32 cellular contexts compared by ENCODE assay signal in the genomic region with DNA sequence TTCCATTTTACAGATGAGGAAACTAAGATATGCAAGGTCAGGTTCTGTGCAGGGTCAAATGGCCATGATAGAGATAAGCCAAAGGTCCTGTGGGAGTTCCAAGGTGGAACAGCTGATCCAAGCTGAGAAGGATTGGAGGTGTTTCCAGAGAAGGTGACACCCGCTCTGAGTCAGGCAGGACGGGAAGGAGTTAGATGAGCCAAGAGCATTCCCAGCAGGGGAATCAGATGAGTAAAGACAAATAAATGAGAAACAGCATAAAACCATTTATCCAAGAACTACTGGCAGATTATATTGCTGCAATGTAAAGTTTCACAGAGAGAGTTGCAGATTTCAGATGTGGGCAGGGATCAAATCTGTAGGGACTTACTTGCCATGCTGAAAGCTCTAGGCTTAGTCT. TPM values are rescaled to one million over a fixed set of nuclear protein-coding genes. Genes with fewer than 3 reads are reported as not detected.
DNase-seq lines count a peak whose midpoint lies in the region; ATAC-seq and TF ChIP-seq lines count a peak whose summit lies in the region.
"Had no signal": no experiment of that assay in that cellular context is flagged by ENCODE, and none has a peak within 500 bp of the region (broad histone marks: within the 10 kb centered on the region; RNA-seq: fewer than 3 reads in every experiment).

No MANE protein-coding gene starts in this region.

- H3K9me2 ChIP-seq in PC-3 (replicated peaks; ENCODE audit: low read length) (no peaks in the 10 kb centered on the region), OCI-LY7 (ENCODE audit: insufficient read depth, low read length) (no peaks in the 10 kb centered on the region)

- H3K9me3 ChIP-seq in PC-3 (ENCODE audit: low read length) = no peaks in the 10 kb centered on the region; the same call in 1 of the 2 replicates
- H3K9me3 ChIP-seq in OCI-LY7 (ENCODE audit: low read length) = no peaks in the 10 kb centered on the region
- H3K9me3 ChIP-seq: adrenal gland, BLaER1, esophagus muscularis mucosa, HAP-1, tibial nerve had no signal

- CTCF ChIA-PET in PC-3 (lab: Charles Lee) = no interaction called here
- CTCF ChIA-PET in OCI-LY7 (lab: Charles Lee; ENCODE audit: unreplicated experiment) = no interaction called here

- H3F3A ChIP-seq in PC-3 (ENCODE audit: low read length, unreplicated experiment) = no peaks in the 10 kb centered on the region

- H4K20me1 ChIP-seq in PC-3 (ENCODE audit: low read length) (no peaks in the 10 kb centered on the region), OCI-LY7 (ENCODE audit: insufficient read depth, low read length) (no peaks in the 10 kb centered on the region)
- H4K20me1 ChIP-seq: BLaER1 had no signal

- H3K79me2 ChIP-seq in PC-3 (ENCODE audit: low read length) (no peaks in the 10 kb centered on the region), OCI-LY7 (ENCODE audit: insufficient read depth, low read depth, low read length) (no peaks in the 10 kb centered on the region)

- H3K27ac ChIP-seq in PC-3 (ENCODE audit: low read length) (peak overlapping the region; percentile 63), OCI-LY7 (ENCODE audit: low read depth, low read length, poor library complexity, severe bottlenecking) (no peak overlapping the region)
- H3K27ac ChIP-seq: adrenal gland, BLaER1, cardiac muscle cell, coronary artery, esophagus muscularis mucosa, tibial nerve, WERI-Rb-1 had no signal

- H3K9ac ChIP-seq in PC-3 (ENCODE audit: low read length) = peak overlapping the region; percentile 2; the same call in 1 of the 2 replicates
- H3K9ac ChIP-seq: BLaER1 had no signal

- H3K27me3 ChIP-seq in PC-3 (ENCODE audit: low read length) = no peaks in the 10 kb centered on the region
- H3K27me3 ChIP-seq: adrenal gland, BLaER1, cardiac muscle cell, esophagus muscularis mucosa, tibial nerve had no signal

- peak; percentile 99 for ATAC-seq in PC-3
- ATAC-seq: effector memory CD8-positive, alpha-beta T cell; naive thymus-derived CD8-positive, alpha-beta T cell; Panc1 had no signal

- BruUV-seq in PC-3 (replicated peaks; lab: Mats Ljungman, UMichigan) = no TSS peak
- BruUV-seq in OCI-LY7 (replicated peaks; lab: Mats Ljungman, UMichigan) = no TSS peak

- H3K4me2 ChIP-seq in PC-3 (ENCODE audit: low read length) = peak overlapping the region; percentile 2
- no peak overlapping the region for H3K4me2 ChIP-seq in OCI-LY7 (ENCODE audit: low read length)
- H3K4me2 ChIP-seq: BLaER1 had no signal

- H3K4me1 ChIP-seq in PC-3 (ENCODE audit: insufficient read depth, low read length) (peaks cover 27% of the 10 kb centered on the region), OCI-LY7 (ENCODE audit: insufficient read depth, low read length, poor library complexity, severe bottlenecking) (no peaks in the 10 kb centered on the region)
- H3K4me1 ChIP-seq: adrenal gland, BLaER1, esophagus muscularis mucosa, HAP-1, tibial nerve had no signal

- TF ChIP-seq CTCF in PC-3 (conservative IDR thresholded peaks at IDR 0.05; ENCODE audit: low read depth, low read length) (no peak), choroid plexus epithelial cell (conservative IDR thresholded peaks at IDR 0.05; ENCODE audit: low read depth, low read length) (no peak), OCI-LY7 (conservative IDR thresholded peaks at IDR 0.05; ENCODE audit: low read length) (no peak)

- intact Hi-C loops in PC-3 (cut with micrococcal nuclease) (no loop called here), OCI-LY7 (cut with micrococcal nuclease; ENCODE audit: unreplicated experiment) (no loop called here)

- DNase-seq in EH (ENCODE audit: low read depth) (peak; percentile 3), PC-3 (peak; percentile 90), choroid plexus epithelial cell (ENCODE audit: low read depth) (peak; percentile 26), iris pigment epithelial cell (ENCODE audit: low read depth) (peak; percentile 34), EL (no peak), OCI-LY7 (ENCODE audit: low spot score) (no peak), GM19238 (ENCODE audit: insufficient read length, low spot score) (no peak), SKM-1 (lab: John Stamatoyannopoulos, UW; ENCODE audit: unreplicated experiment) (no peak)
- DNase-seq: activated CD4-positive, alpha-beta T cell treated with anti-CD3 and anti-CD28 coated beads for 48 hours; activated T-cell treated with anti-CD3 and anti-CD28 coated beads, Interleukin-2, amount 50 U/mL, for 48 hours; adrenal gland; DMS53; effector memory CD8-positive, alpha-beta T cell; islet precursor cell; naive thymus-derived CD8-positive, alpha-beta T cell; NCI-H1048; NCI-H187 treated with DMSO at 0.1 percent for 48 hours; NCI-H526; SIG-M5; SW 1271; T-helper 9 cell; WERI-Rb-1 had no signal

- no peak overlapping the region for H2AFZ ChIP-seq in PC-3 (ENCODE audit: low read length)
- no peak overlapping the region for H2AFZ ChIP-seq in OCI-LY7 (ENCODE audit: low read length)

- POLR2A ChIA-PET in PC-3 (lab: Charles Lee; ENCODE audit: unreplicated experiment) = no interaction called here
- POLR2A ChIA-PET in OCI-LY7 (lab: Charles Lee) = interaction anchor here (0.6 kb wide), 2 partner anchors 75 to 705 kb away, joined by 3 read pairs; no protein-coding TSS in a partner anchor

- H3K36me3 ChIP-seq in PC-3 (ENCODE audit: low read depth, low read length) (no peaks in the 10 kb centered on the region), OCI-LY7 (ENCODE audit: insufficient read depth, low read length) (no peaks in the 10 kb centered on the region)
- H3K36me3 ChIP-seq: adrenal gland, BLaER1, cardiac muscle cell, esophagus muscularis mucosa, HAP-1, tibial nerve, WERI-Rb-1 had no signal

- no peak overlapping the region for H3K4me3 ChIP-seq in PC-3 (ENCODE audit: low read length)
- H3K4me3 ChIP-seq in choroid plexus epithelial cell (ENCODE audit: low read depth, low read length) = no peak overlapping the region
- no peak overlapping the region for H3K4me3 ChIP-seq in OCI-LY7 (ENCODE audit: low read depth, low read length, poor library complexity, severe bottlenecking)
- H3K4me3 ChIP-seq: adrenal gland, BLaER1, cardiac muscle cell, coronary artery, esophagus muscularis mucosa, HAP-1, tibial nerve had no signal

RNA-seq across cellular contexts. Expression of gene HEPHL1, which starts 18.9 kb away (rescaled TPM):
- total RNA-seq in PC-3 (2014; rRNA removed) (3.3 and 4.4 TPM in 2 replicates), OCI-LY7 (2022) (not detected in 2 replicates)
- total RNA-seq in OCI-LY7 (2014; rRNA removed; shearing (Covaris generic)) = not detected in 2 replicates
- total RNA-seq: adrenal gland; cardiac muscle cell; LHCN-M2; naive thymus-derived CD8-positive, alpha-beta T cell; omental fat pad; pulmonary artery endothelial cell; tibial nerve had no signal

Comparison
In these comparisons a context has a peak if more than half of its experiments do, and no peak if none do; other contexts are left out.
1. DNase-seq: peak in EH (single experiment), PC-3 (single experiment), choroid plexus epithelial cell (single experiment) and iris pigment epithelial cell (single experiment); none in EL (single experiment), OCI-LY7 (single experiment), GM19238 (single experiment) and SKM-1 (single experiment).